Comparison of ENCODE assay signal across 7 cellular contexts in genomic region chr3:47162695-47163022, GRCh38. TPM values are rescaled to one million over a fixed set of nuclear protein-coding genes. Genes with fewer than 3 reads are reported as not detected.
DNase-seq lines count a peak whose midpoint lies in the region; ATAC-seq and TF ChIP-seq lines count a peak whose summit lies in the region.

No MANE protein-coding gene starts in this region.

- intact Hi-C loops in left colon (cut with DNase I, micrococcal nuclease) = no loop called here

- no peaks in the 10 kb centered on the region for H3K9me3 Mint-ChIP-seq in endothelial cell (ENCODE audit: unreplicated experiment)

- peak overlapping the region; percentile 94 for H3K4me3 ChIP-seq in neuron (ENCODE audit: low read length)

- H3K27me3 ChIP-seq in neuron (ENCODE audit: insufficient read depth, low read length) = no peaks in the 10 kb centered on the region

- no peaks in the 10 kb centered on the region for H3K36me3 ChIP-seq in neuron (ENCODE audit: insufficient read depth, low read length)

- no peak for TF ChIP-seq CTCF in GM20000 (IDR thresholded peaks at IDR 0.05; ENCODE audit: extremely low read depth, missing control alignments)
- no peak for TF ChIP-seq CTCF in endothelial cell (IDR thresholded peaks at IDR 0.05; ENCODE audit: unreplicated experiment)

- H2AFZ ChIP-seq in neuron (ENCODE audit: low read depth, low read length) = no peak overlapping the region

- peak; percentile 12 for DNase-seq in GM20000 (ENCODE audit: low spot score)
- DNase-seq in OCI-M1 (lab: John Stamatoyannopoulos, UW) = peak; percentile 75
- DNase-seq in endothelial cell (ENCODE audit: low spot score) = peak; percentile 8
- DNase-seq in left colon = no peak

- H3K9me3 ChIP-seq in neuron (ENCODE audit: low read length) = no peaks in the 10 kb centered on the region

- peaks cover 15% of the 10 kb centered on the region for H3K36me3 Mint-ChIP-seq in endothelial cell (ENCODE audit: low read depth, unreplicated experiment)

- H3K4me3 Mint-ChIP-seq in endothelial cell (ENCODE audit: unreplicated experiment) = peak overlapping the region; percentile 100

- H3K4me1 Mint-ChIP-seq in endothelial cell (ENCODE audit: unreplicated experiment) = peaks cover 30% of the 10 kb centered on the region

- H3K27me3 Mint-ChIP-seq in endothelial cell (ENCODE audit: unreplicated experiment) = peaks cover 10% of the 10 kb centered on the region

- peak overlapping the region; percentile 98 for H3K27ac Mint-ChIP-seq in endothelial cell (ENCODE audit: unreplicated experiment)

- peaks cover 17% of the 10 kb centered on the region for H3K4me1 ChIP-seq in neuron (ENCODE audit: insufficient read depth, low read length)

- no peak for ATAC-seq in left colon
- no peak for ATAC-seq in HG03342 (IDR thresholded peaks at IDR 0.05; ENCODE audit: unreplicated experiment)
- no peak for ATAC-seq in HG03432 (IDR thresholded peaks at IDR 0.05; ENCODE audit: unreplicated experiment)

RNA-seq across cellular contexts. Expression of gene SETD2, which starts 1.3 kb away (rescaled TPM):
- total RNA-seq in endothelial cell (ENCODE audit: unreplicated experiment) = 51.4 TPM
- total RNA-seq in left colon = 10 to 100 TPM; 45.3 to 49.1 TPM

Comparison
In these comparisons a context has a peak if more than half of its experiments do, and no peak if none do; other contexts are left out.
1. DNase-seq: peak in GM20000 (single experiment), OCI-M1 (single experiment) and endothelial cell (single experiment); none in left colon (0 of 2).